ENCODE assay signal across 22 cellular contexts in the genomic region with DNA sequence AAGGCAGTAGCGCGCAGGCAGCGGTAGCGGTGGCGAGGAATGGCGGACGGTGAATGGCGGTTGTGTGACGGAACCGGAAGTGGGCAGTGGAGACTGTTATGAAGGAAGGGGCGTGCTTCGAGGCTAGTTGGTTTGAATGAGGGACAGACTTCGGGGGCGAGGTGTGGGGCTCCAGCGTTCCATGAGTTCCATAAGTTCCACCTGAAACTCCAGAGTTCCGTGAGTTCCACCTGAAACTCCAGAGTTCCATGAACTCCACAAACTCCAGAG.
A peak's percentile ranks its signal among the peaks of the same experiment; 100 is the strongest.
DNase-seq lines count a peak whose midpoint lies in the region; ATAC-seq and TF ChIP-seq lines count a peak whose summit lies in the region.
"Had no signal": no experiment of that assay in that cellular context is flagged by ENCODE, and none has a peak within 500 bp of the region (broad histone marks: within the 10 kb centered on the region; RNA-seq: fewer than 3 reads in every experiment).

No MANE protein-coding gene starts in this region.

- H3K14ac ChIP-seq in neuronal stem cell (ENCODE audit: low read length): no peak overlapping the region

- no peaks in the 10 kb centered on the region for H3F3A ChIP-seq in SK-N-SH (replicated peaks; ENCODE audit: insufficient read depth)

- DNase-seq in SK-N-SH (no peak), neuronal stem cell (ENCODE audit: low spot score) (no peak), Kasumi-1 (lab: John Stamatoyannopoulos, UW) (no peak), globus pallidus (ENCODE audit: low spot score) (no peak)
- DNase-seq: BE2C; C1 segment of cervical spinal cord; CD4-positive, alpha-beta memory T cell; CD4-positive, CD25-positive, alpha-beta regulatory T cell; CD8-positive, alpha-beta memory T cell; COR-L47; DMS 273 treated with DMSO at 0.1 percent for 48 hours; DMS153; DMS53; DMS79; DND-41; EL; GDM1 had no signal

- H2AFZ ChIP-seq in SK-N-SH (ENCODE audit: low read depth) (0 out of 2 replicates have a peak overlapping the region, but pooled peaks have one; percentile 63), neuronal stem cell (ENCODE audit: low read length) (no peak overlapping the region)

- no peak overlapping the region for H3K18ac ChIP-seq in neuronal stem cell (ENCODE audit: low read length)

- H3K4me1 ChIP-seq in SK-N-SH (ENCODE audit: control insufficient read depth in 1 of 2, insufficient read depth in 2 of 2, low read depth in 1 of 2, low read length in 1 of 2) (no peaks in the 10 kb centered on the region), neuronal stem cell (ENCODE audit: control insufficient read depth in 2 of 2, insufficient read depth in 1 of 2, low read depth in 1 of 2, low read length in 2 of 2) (no peaks in the 10 kb centered on the region)
- H3K4me1 ChIP-seq: A549, BE2C, BLaER1 had no signal

- CTCF ChIA-PET in SK-N-SH (lab: Yijun Ruan, JAX): no interaction called here

- H2BK120ac ChIP-seq in neuronal stem cell (ENCODE audit: low read depth, low read length): no peak overlapping the region

- H3K27me3 ChIP-seq in SK-N-SH (ENCODE audit: insufficient read depth): no peaks in the 10 kb centered on the region; the same call in 1 of the 2 replicates
- H3K27me3 ChIP-seq in neuronal stem cell (ENCODE audit: control insufficient read depth in 3 of 3, insufficient read depth in 3 of 3, low read depth in 1 of 3, low read length in 3 of 3): no peaks in the 10 kb centered on the region
- H3K27me3 ChIP-seq: BE2C, BLaER1 had no signal

- H3K23ac ChIP-seq in neuronal stem cell (ENCODE audit: low read depth, low read length, poor library complexity): peak overlapping the region; percentile 31

- WGBS in SK-N-SH (ENCODE audit: low lambda C conversion rate): 50% methylated on average over 15 of the region's 16 CpGs
- no CpG with 5 or more reads among the region's 16 CpGs for WGBS in neuronal stem cell (ENCODE audit: extremely low coverage in 2 of 2, insufficient read length in 2 of 2, insufficient replicate concordance in 1 of 2), 2 donors

- TF ChIP-seq RAD21 in SK-N-SH (IDR thresholded peaks at IDR 0.05; ENCODE audit: low read length): no peak

- H2BK15ac ChIP-seq in neuronal stem cell (ENCODE audit: low read length): no peak overlapping the region

- ATAC-seq in SK-N-SH treated with all-trans-retinoic acid at 6 μM for 48 hours: no peak
- ATAC-seq: A549, GM12878 had no signal

- no peaks in the 10 kb centered on the region for H3K36me3 ChIP-seq in SK-N-SH (replicated peaks in 1 of 2; ENCODE audit: control insufficient read depth in 1 of 2, insufficient read depth in 2 of 2, low read length in 1 of 2)
- H3K36me3 ChIP-seq in neuronal stem cell (replicated peaks in 1 of 2; ENCODE audit: control insufficient read depth in 2 of 2, insufficient read depth in 2 of 2, low read length in 2 of 2): no peaks in the 10 kb centered on the region
- H3K36me3 ChIP-seq: BE2C, BLaER1 had no signal

- H3K79me1 ChIP-seq in neuronal stem cell (ENCODE audit: low read depth, low read length): no peaks in the 10 kb centered on the region

- TF ChIP-seq CTCF in SK-N-SH (IDR thresholded peaks at IDR 0.05): no peak

- no peak overlapping the region for H3K4ac ChIP-seq in neuronal stem cell (ENCODE audit: low read length)

- POLR2A ChIA-PET in SK-N-SH (lab: Yijun Ruan, JAX): no interaction called here

- H2AK5ac ChIP-seq in neuronal stem cell (ENCODE audit: low read depth, low read length): no peak overlapping the region

- no peaks in the 10 kb centered on the region for H4K20me1 ChIP-seq in SK-N-SH (ENCODE audit: insufficient read depth)
- H4K20me1 ChIP-seq: BLaER1 had no signal

- H4K91ac ChIP-seq in neuronal stem cell (ENCODE audit: low read depth, low read length, poor library complexity): no peak overlapping the region

- H3K9me3 ChIP-seq in SK-N-SH: no peaks in the 10 kb centered on the region
- no peaks in the 10 kb centered on the region for H3K9me3 ChIP-seq in neuronal stem cell (replicated peaks in 1 of 2; ENCODE audit: control insufficient read depth in 2 of 2, insufficient read depth in 1 of 2, low read depth in 1 of 2, low read length in 2 of 2)
- H3K9me3 ChIP-seq: A549, BE2C, BLaER1 had no signal

- no peak overlapping the region for H3K27ac ChIP-seq in SK-N-SH (ENCODE audit: low read depth in 2 of 2, low read length in 1 of 2)
- no peak overlapping the region for H3K27ac ChIP-seq in neuronal stem cell (replicated peaks; ENCODE audit: low read length)
- H3K27ac ChIP-seq: 22Rv1, A549, BLaER1 had no signal

- H3K9ac ChIP-seq in SK-N-SH (no peak overlapping the region), neuronal stem cell (ENCODE audit: low read depth, low read length, poor library complexity) (no peak overlapping the region)
- H3K9ac ChIP-seq: BLaER1 had no signal

- no peaks in the 10 kb centered on the region for H3K9me2 ChIP-seq in SK-N-SH

- no peaks in the 10 kb centered on the region for H3K79me2 ChIP-seq in SK-N-SH (ENCODE audit: insufficient read depth)

- H3K4me3 ChIP-seq in SK-N-SH (ENCODE audit: low read depth in 2 of 2, low read length in 1 of 2): no peak overlapping the region
- no peak overlapping the region for H3K4me3 ChIP-seq in neuronal stem cell (ENCODE audit: low read length in 2 of 2)
- H3K4me3 ChIP-seq: A549, BLaER1, GM12878 had no signal

- H2BK12ac ChIP-seq in neuronal stem cell (ENCODE audit: low read length): no peak overlapping the region

- no peak overlapping the region for H2BK5ac ChIP-seq in neuronal stem cell (ENCODE audit: low read length)

- no peak for TF ChIP-seq EP300 in SK-N-SH (IDR thresholded peaks at IDR 0.05; ENCODE audit: borderline replicate concordance in 1 of 2, low read depth in 1 of 2, low read length in 1 of 2)

- H3K4me2 ChIP-seq in SK-N-SH (peak overlapping the region; percentile 24; the same call in 1 of the 2 replicates), neuronal stem cell (ENCODE audit: insufficient read depth, low read length, poor library complexity, severe bottlenecking) (no peak overlapping the region)
- H3K4me2 ChIP-seq: A549, BLaER1 had no signal

- H4K8ac ChIP-seq in neuronal stem cell (ENCODE audit: low read depth, low read length): no peak overlapping the region

TF ChIP-seq in SK-N-SH, 30 proteins besides CTCF, POLR2A, EP300 and RAD21 (continues in another document):
- TF ChIP-seq CHD2 (IDR thresholded peaks at IDR 0.05; ENCODE audit: low read length, partially characterized antibody): no peak
- no peak for TF ChIP-seq POLR2AphosphoS5 (IDR thresholded peaks at IDR 0.05; ENCODE audit: low read depth, low read length)
- TF ChIP-seq TEAD4 (IDR thresholded peaks at IDR 0.05; ENCODE audit: borderline replicate concordance, insufficient read depth): no peak
- TF ChIP-seq ELF1 (IDR thresholded peaks at IDR 0.05): no peak
- no peak for TF ChIP-seq RCOR1 (IDR thresholded peaks at IDR 0.05; ENCODE audit: low read length)
- no peak for TF ChIP-seq IRF3 (IDR thresholded peaks at IDR 0.05; ENCODE audit: low read depth, low read length)
- TF ChIP-seq TCF12 (IDR thresholded peaks at IDR 0.05): no peak
- no peak for TF ChIP-seq PBX3 (IDR thresholded peaks at IDR 0.05)

TF ChIP-seq in SK-N-SH treated with all-trans-retinoic acid at 6 μM for 48 hours, 23 proteins besides CTCF, POLR2A, EP300 and RAD21:
- TF ChIP-seq TSHZ2 (CRISPR knock-in tag; IDR thresholded peaks at IDR 0.05): no peak
- no peak for TF ChIP-seq TOX (CRISPR knock-in tag; IDR thresholded peaks at IDR 0.05; ENCODE audit: borderline replicate concordance)
